In the genomic region with DNA sequence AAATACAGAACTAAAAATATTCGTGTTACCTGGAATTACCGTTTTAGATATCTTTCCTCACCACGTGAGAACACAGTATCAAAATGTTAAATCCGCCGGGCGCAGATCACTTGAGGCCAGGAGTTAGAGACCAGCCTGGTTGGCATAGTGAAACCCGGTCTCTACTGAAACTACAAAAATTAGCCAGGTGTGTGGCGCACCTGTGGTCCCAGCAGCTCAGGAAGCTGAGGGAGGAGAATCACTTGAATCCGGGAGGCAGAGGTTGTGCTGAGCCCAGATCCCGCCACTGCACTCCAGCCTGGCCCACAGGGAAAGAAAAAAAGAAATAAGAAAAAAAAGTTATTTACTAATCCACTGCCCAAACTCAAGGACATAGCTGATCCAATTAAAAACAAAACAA, we compare ENCODE assay signal across 1 cellular context.
TF ChIP-seq lines count a peak whose summit lies in the region.

No MANE protein-coding gene starts in this region.

TF ChIP-seq in WTC11, 78 proteins besides CTCF, POLR2A, EP300 and RAD21 (continued from another document):
- TF ChIP-seq, protein P1, sequence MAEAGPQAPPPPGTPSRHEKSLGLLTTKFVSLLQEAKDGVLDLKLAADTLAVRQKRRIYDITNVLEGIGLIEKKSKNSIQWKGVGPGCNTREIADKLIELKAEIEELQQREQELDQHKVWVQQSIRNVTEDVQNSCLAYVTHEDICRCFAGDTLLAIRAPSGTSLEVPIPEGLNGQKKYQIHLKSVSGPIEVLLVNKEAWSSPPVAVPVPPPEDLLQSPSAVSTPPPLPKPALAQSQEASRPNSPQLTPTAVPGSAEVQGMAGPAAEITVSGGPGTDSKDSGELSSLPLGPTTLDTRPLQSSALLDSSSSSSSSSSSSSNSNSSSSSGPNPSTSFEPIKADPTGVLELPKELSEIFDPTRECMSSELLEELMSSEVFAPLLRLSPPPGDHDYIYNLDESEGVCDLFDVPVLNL (CRISPR knock-in tag; IDR thresholded peaks at IDR 0.05; ENCODE audit: borderline replicate concordance, low read depth): no peak
